ENCODE assay signal across 24 cellular contexts in the genomic region with DNA sequence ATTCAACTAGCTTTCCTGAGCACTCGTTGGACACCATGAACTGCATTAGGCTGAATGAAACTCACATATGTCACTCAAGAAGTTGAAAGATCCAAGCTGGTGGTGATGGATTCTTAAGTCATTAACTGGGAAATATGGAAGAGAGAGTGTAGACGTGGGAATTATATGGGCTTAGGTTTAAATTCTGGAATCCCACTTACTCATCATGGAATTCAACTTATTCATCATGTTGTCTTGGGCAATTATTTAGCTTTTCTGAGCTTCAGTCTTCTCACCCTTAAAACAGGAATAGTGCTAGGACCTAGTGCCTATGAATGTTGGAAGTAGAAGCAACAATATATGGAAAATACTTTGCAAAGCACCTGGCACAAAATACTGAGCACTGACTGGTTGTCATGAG.
"Had no signal": no experiment of that assay in that cellular context is flagged by ENCODE, and none has a peak within 500 bp of the region (broad histone marks: within the 10 kb centered on the region; RNA-seq: fewer than 3 reads in every experiment).

No MANE protein-coding gene starts in this region.

- H3K9me3 ChIP-seq: heart left ventricle, right atrium auricular region, testis, transverse colon had no signal

- DNase-seq: activated CD4-positive, alpha-beta T cell treated with anti-CD3 and anti-CD28 coated beads for 4 hours; activated CD4-positive, alpha-beta T cell treated with anti-CD3 and anti-CD28 coated beads, Interleukin-2, amount 50 U/mL, for 4 hours; activated CD8-positive, alpha-beta memory T cell treated with anti-CD3 and anti-CD28 coated beads for 24 hours; activated effector memory CD4-positive, alpha-beta T cell treated with Interleukin-2 at 50 U/mL for 16 hours; activated naive CD4-positive, alpha-beta T cell treated with Interleukin-2 at 50 U/mL for 16 hours; aorta; dorsolateral prefrontal cortex; effector memory CD4-positive, alpha-beta T cell; heart left ventricle; natural killer cell; spleen; stimulated activated CD4-positive, alpha-beta T cell treated with anti-CD3 and anti-CD28 coated beads, Interleukin-4, amount 100 ng/mL, for 1 hour; stimulated activated naive CD8-positive, alpha-beta T cell treated with anti-CD3 and anti-CD28 coated beads, Interleukin-15, Interleukin-2, amounts not matched to agents 100 U/mL and 50 U/mL, for 24 hours; T-helper 9 cell; testis; transverse colon had no signal

- H3K4me1 ChIP-seq: foreskin keratinocyte, heart left ventricle, right atrium auricular region, spleen, testis, transverse colon had no signal

- H3K36me3 Mint-ChIP-seq: activated naive CD8-positive, alpha-beta T cell; brain; natural killer cell had no signal

- H3K27ac ChIP-seq: cardiac muscle cell, coronary artery, dorsolateral prefrontal cortex, foreskin keratinocyte, heart left ventricle, right atrium auricular region, spleen, testis, transverse colon, VCaP had no signal

- H3K4me3 Mint-ChIP-seq: activated naive CD8-positive, alpha-beta T cell; brain; natural killer cell; T-helper 1 cell treated with Interleukin-12 subunit alpha and Interleukin-12 subunit beta and Interleukin-4 antibody, amounts not matched to agents 30 μg/mL and 1 μg/mL, for 36 hours had no signal

- H3K27ac Mint-ChIP-seq: activated naive CD8-positive, alpha-beta T cell; brain; natural killer cell; T-helper 1 cell treated with Interleukin-12 subunit alpha and Interleukin-12 subunit beta and Interleukin-4 antibody, amounts not matched to agents 30 μg/mL and 1 μg/mL, for 36 hours had no signal

- H3K4me3 ChIP-seq: cardiac muscle cell, coronary artery, dorsolateral prefrontal cortex, heart left ventricle, right atrium auricular region, spleen, testis, transverse colon had no signal

- H3K27me3 ChIP-seq: cardiac muscle cell, foreskin keratinocyte, right atrium auricular region, spleen, testis, transverse colon had no signal

- H3K36me3 ChIP-seq: cardiac muscle cell, heart left ventricle, right atrium auricular region, spleen, transverse colon had no signal

- H3K4me1 Mint-ChIP-seq: brain, natural killer cell had no signal

- ATAC-seq: heart left ventricle; natural killer cell; stimulated activated naive CD8-positive, alpha-beta T cell treated with anti-CD3 and anti-CD28 coated beads, Interleukin-15, Interleukin-2, amounts not matched to agents 100 U/mL and 50 U/mL, for 24 hours had no signal
